Comparison of ENCODE assay signal across 10 cellular contexts in the genomic region with DNA sequence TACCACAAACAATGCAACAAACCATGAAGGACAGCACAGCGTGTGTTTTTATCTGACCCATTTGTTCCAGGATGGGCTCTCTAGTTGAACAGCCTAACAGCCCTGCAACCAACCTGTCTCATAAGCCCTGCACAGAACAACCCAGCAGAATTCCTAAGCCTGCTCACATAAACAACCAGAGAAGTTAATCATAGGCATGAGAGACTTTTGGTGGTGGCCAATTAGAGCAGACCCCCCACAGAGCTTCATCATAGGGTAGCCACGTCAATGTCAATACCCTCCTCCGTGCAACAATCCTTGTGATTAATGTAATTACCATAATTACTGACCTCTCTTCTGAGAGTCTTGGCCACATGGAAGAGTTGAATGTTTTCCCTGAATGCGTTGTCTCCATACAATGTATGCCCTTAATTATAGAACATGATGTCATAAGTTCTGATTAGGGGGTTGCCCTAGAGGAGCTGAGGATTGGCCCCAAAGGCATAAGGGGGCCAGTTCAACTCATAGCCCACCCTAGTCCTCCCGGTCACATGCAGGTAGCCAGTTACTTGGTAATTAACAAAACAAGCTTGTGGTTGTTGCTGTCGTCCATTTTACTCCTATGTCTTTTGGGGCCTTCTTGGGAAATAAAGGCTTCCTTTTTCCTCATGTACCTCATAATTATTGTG.
DNase-seq lines count a peak whose midpoint lies in the region; ATAC-seq, FAIRE-seq and TF ChIP-seq lines count a peak whose summit lies in the region.
"Had no signal": no experiment of that assay in that cellular context is flagged by ENCODE, and none has a peak within 500 bp of the region (broad histone marks: within the 10 kb centered on the region; RNA-seq: fewer than 3 reads in every experiment).

No MANE protein-coding gene starts in this region.

- DNase-seq in Daoy (ENCODE audit: low read depth) (peak; percentile 28), NCI-H146 (lab: John Stamatoyannopoulos, UW) (peak; percentile 72), esophagus squamous epithelium (lab: John Stamatoyannopoulos, UW) (no peak), omental fat pad (ENCODE audit: low spot score) (no peak), GM19239 (ENCODE audit: insufficient read length, low spot score) (no peak), urothelium cell line (ENCODE audit: low spot score) (no peak)
- DNase-seq: activated T-cell treated with anti-CD3 and anti-CD28 coated beads, Interleukin-2, amount 50 U/mL, for 24 hours had no signal

- WGBS in esophagus squamous epithelium, 2 donors = 51 to 62% methylated on average over 6 of the region's 6 CpGs

- H3K27me3 ChIP-seq in esophagus squamous epithelium = no peaks in the 10 kb centered on the region

- no peaks in the 10 kb centered on the region for H3K9me3 ChIP-seq in esophagus squamous epithelium

- TF ChIP-seq POLR2A in esophagus squamous epithelium (IDR thresholded peaks at IDR 0.05) = no peak

- TF ChIP-seq CTCF in esophagus squamous epithelium (IDR thresholded peaks at IDR 0.05) (no peak), omental fat pad (IDR thresholded peaks at IDR 0.05) (no peak)

- H3K27ac ChIP-seq in esophagus squamous epithelium = peak overlapping the region in 3 of 4 donors; percentile 32 to 61 (median 61)
- H3K27ac ChIP-seq: C4-2B had no signal

- H3K4me3 ChIP-seq in esophagus squamous epithelium = peak overlapping the region in 1 of 4 donors; percentile 6

- peaks cover 0 to 20% (median 0%) of the 10 kb centered on the region in 3 donors for H3K4me1 ChIP-seq in esophagus squamous epithelium

- H3K36me3 ChIP-seq in esophagus squamous epithelium = no peaks in the 10 kb centered on the region

- ATAC-seq in omental fat pad (ENCODE audit: low FRiP score) (peak; percentile 10), HG02938 (IDR thresholded peaks at IDR 0.05; ENCODE audit: unreplicated experiment) (no peak), GM18873 (IDR thresholded peaks at IDR 0.05; ENCODE audit: low FRiP score, unreplicated experiment) (no peak)

- FAIRE-seq in GM19239 (lab: Jason Lieb, UNC) = no peak
- FAIRE-seq in urothelium cell line (lab: Jason Lieb, UNC) = no peak

- intact Hi-C loops in esophagus squamous epithelium (cut with DNase I) = loop anchor here (10.0 kb wide), 2 partner anchors 53 to 313 kb away; no protein-coding TSS in a partner anchor

Comparison
In these comparisons a context has a peak if more than half of its experiments do, and no peak if none do; other contexts are left out.
1. DNase-seq: peak in Daoy (single experiment) and NCI-H146 (single experiment); none in esophagus squamous epithelium (single experiment), omental fat pad (single experiment), GM19239 (single experiment) and urothelium cell line (single experiment).